Comparison of ENCODE assay signal across 9 cellular contexts in the genomic region with DNA sequence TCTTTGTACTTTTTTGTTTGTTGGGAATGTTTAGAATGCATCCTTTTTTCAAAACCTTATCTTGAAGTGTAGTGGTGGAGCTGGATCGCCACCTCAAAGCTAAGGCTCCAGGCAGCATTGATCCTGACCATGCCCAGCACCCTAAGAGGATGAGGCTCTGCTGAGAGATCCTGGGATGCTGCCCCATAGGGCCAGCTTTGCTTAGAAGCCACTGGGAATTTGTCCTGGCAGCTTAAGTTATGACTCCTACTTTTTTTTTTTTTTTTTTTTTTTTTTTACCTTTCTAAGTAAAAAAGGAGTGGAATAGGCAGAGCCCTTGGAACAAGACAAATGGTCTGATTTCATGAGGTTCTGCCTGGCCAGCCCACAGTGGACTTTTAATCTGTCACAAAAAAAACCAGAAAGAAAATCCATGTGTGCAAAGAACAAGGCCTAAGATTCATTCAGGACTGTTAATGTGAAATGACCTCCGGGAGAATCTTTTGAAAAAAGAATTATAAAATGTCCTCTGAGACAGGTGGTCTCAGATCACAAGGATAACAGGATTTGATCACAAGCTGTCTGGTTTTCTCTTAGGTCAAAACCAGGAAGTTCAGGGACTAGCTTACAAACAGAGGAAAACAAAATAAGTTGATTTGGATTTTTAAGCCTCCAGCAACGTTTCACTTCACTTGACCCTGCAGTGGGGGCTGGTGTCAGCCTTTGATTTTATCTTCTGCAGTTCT. TPM values are rescaled to one million over a fixed set of nuclear protein-coding genes. Genes with fewer than 3 reads are reported as not detected.
DNase-seq lines count a peak whose midpoint lies in the region; TF ChIP-seq lines count a peak whose summit lies in the region.
"Had no signal": no experiment of that assay in that cellular context is flagged by ENCODE, and none has a peak within 500 bp of the region (broad histone marks: within the 10 kb centered on the region; RNA-seq: fewer than 3 reads in every experiment).

No MANE protein-coding gene starts in this region.

- POLR2A ChIA-PET in A673 (lab: Charles Lee; ENCODE audit: low non-redundant PET): interaction anchor here (0.7 kb wide), 1 partner anchor 152 kb away, joined by 20 read pairs; no protein-coding TSS in a partner anchor

- BruUV-seq in A673 (replicated peaks; lab: Mats Ljungman, UMichigan): no TSS peak

- H3K27ac ChIP-seq in BLaER1 (no peak overlapping the region), KOPT-K1 (ENCODE audit: low read depth, low read length, poor library complexity, severe bottlenecking) (peak overlapping the region; percentile 58), breast epithelium (peak overlapping the region; percentile 79 to 87), A673 (ENCODE audit: low read depth, low read length, poor library complexity, severe bottlenecking) (no peak overlapping the region)

- intact Hi-C loops in breast epithelium (cut with DNase I; ENCODE audit: low total_unique reads): no loop called here
- intact Hi-C loops in A673 (cut with micrococcal nuclease; ENCODE audit: unreplicated experiment): no loop called here

- DNase-seq in breast epithelium (ENCODE audit: low spot score in 2 of 2): no peak
- peak; percentile 6 for DNase-seq in myocyte (ENCODE audit: low read depth)
- no peak for DNase-seq in stimulated activated naive CD4-positive, alpha-beta T cell treated with Interleukin-2 at 50 U/mL for 16 hours (lab: John Stamatoyannopoulos, UW)
- no peak for DNase-seq in NCI-H1417 (lab: John Stamatoyannopoulos, UW)
- DNase-seq in A673 (ENCODE audit: low spot score): no peak
- DNase-seq in COLO829 (ENCODE audit: low spot score): no peak
- DNase-seq: KG1 had no signal

- H3K4me1 ChIP-seq in BLaER1 (peaks cover 23% of the 10 kb centered on the region), breast epithelium (peaks cover 0 to 17% of the 10 kb centered on the region in 2 donors), A673 (ENCODE audit: insufficient read depth, low read length, poor library complexity, severe bottlenecking) (peaks cover 13% of the 10 kb centered on the region)

- no peak for TF ChIP-seq CTCF in breast epithelium (IDR thresholded peaks at IDR 0.05)
- no peak for TF ChIP-seq CTCF in A673 (conservative IDR thresholded peaks at IDR 0.05; ENCODE audit: low read depth, low read length)

- no peaks in the 10 kb centered on the region for H4K20me1 ChIP-seq in BLaER1

- TF ChIP-seq POLR2A in breast epithelium (IDR thresholded peaks at IDR 0.05): no peak

- CTCF ChIA-PET in A673 (lab: Charles Lee): no interaction called here

- H3K4me2 ChIP-seq in BLaER1: peak overlapping the region; percentile 72

- H3K27me3 ChIP-seq in BLaER1 (no peaks in the 10 kb centered on the region), breast epithelium (no peaks in the 10 kb centered on the region), A673 (replicated peaks; ENCODE audit: insufficient read depth, low read depth, low read length, poor library complexity) (no peaks in the 10 kb centered on the region)

- H3K36me3 ChIP-seq in BLaER1 (no peaks in the 10 kb centered on the region), KOPT-K1 (ENCODE audit: insufficient read depth, low read length) (no peaks in the 10 kb centered on the region), breast epithelium (no peaks in the 10 kb centered on the region), A673 (ENCODE audit: insufficient read depth, low read length, poor library complexity, severe bottlenecking) (no peaks in the 10 kb centered on the region)

- H3K4me3 ChIP-seq in BLaER1: no peak overlapping the region
- H3K4me3 ChIP-seq in breast epithelium: no peak overlapping the region
- no peak overlapping the region for H3K4me3 ChIP-seq in A673 (ENCODE audit: low read depth, low read length, poor library complexity, severe bottlenecking)

- H3K9me3 ChIP-seq in BLaER1 (peaks cover 7% of the 10 kb centered on the region), KOPT-K1 (ENCODE audit: insufficient read depth, low read length, poor library complexity, severe bottlenecking) (no peaks in the 10 kb centered on the region), breast epithelium (no peaks in the 10 kb centered on the region), A673 (ENCODE audit: low read depth, low read length, poor library complexity, severe bottlenecking) (no peaks in the 10 kb centered on the region)

- H3K9ac ChIP-seq in BLaER1: no peak overlapping the region

RNA-seq across cellular contexts. Expression of gene RAP1A, which starts 26.0 kb away (rescaled TPM):
- total RNA-seq in breast epithelium (10 to 100 TPM; 45.9 to 72.8 (median 54.9) TPM), myocyte (19.2 and 23.8 TPM in 2 replicates), A673 (2021) (50.9 and 52.8 TPM in 2 replicates)
- polyA plus RNA-seq in myocyte (2012): 34.7 TPM

Comparison
In these comparisons a context has a peak if more than half of its experiments do, and no peak if none do; other contexts are left out.
1. H3K27ac ChIP-seq: peak in KOPT-K1 (single experiment) and breast epithelium (2 of 2); none in BLaER1 (single experiment) and A673 (single experiment).